1 cellular context compared by ENCODE assay signal in genomic region chr17:39934324-39934723, GRCh38.
TF ChIP-seq lines count a peak whose summit lies in the region.

No MANE protein-coding gene starts in this region.

TF ChIP-seq in HepG2, 621 proteins besides CTCF, POLR2A, EP300 and RAD21 (continued from another document):
- TF ChIP-seq FOXO4 (CRISPR knock-in tag; conservative IDR thresholded peaks at IDR 0.05) (0 out of 2 replicates have a peak, but pooled peaks have one; percentile 50), ZNF317 (CRISPR knock-in tag; IDR thresholded peaks at IDR 0.05) (no peak), TFE3 (CRISPR knock-in tag; IDR thresholded peaks at IDR 0.05) (no peak), NRL (CRISPR knock-in tag; IDR thresholded peaks at IDR 0.05; ENCODE audit: borderline replicate concordance) (no peak), ZNF496 (CRISPR knock-in tag; IDR thresholded peaks at IDR 0.05; ENCODE audit: insufficient replicate concordance) (no peak), MNT (IDR thresholded peaks at IDR 0.05) (no peak), ZNF598 (CRISPR knock-in tag; IDR thresholded peaks at IDR 0.05; ENCODE audit: borderline replicate concordance) (no peak), ZNF451 (CRISPR knock-in tag; IDR thresholded peaks at IDR 0.05) (no peak), ZSCAN31 (CRISPR knock-in tag; IDR thresholded peaks at IDR 0.05; ENCODE audit: low read depth) (peak; percentile 17; the same call in 1 of the 2 replicates), FOXA3 (CRISPR knock-in tag; IDR thresholded peaks at IDR 0.05) (peak; percentile 18; the same call in 1 of the 2 replicates), ZNF232 (CRISPR knock-in tag; IDR thresholded peaks at IDR 0.05; ENCODE audit: borderline replicate concordance) (no peak), REPIN1 (CRISPR knock-in tag; IDR thresholded peaks at IDR 0.05; ENCODE audit: borderline replicate concordance, low read depth) (peak; percentile 98), ZNF749 (CRISPR knock-in tag; IDR thresholded peaks at IDR 0.05; ENCODE audit: borderline replicate concordance) (no peak), TRAFD1 (CRISPR knock-in tag; IDR thresholded peaks at IDR 0.05; ENCODE audit: borderline replicate concordance) (no peak), CREM (IDR thresholded peaks at IDR 0.05) (no peak), CREM (CRISPR knock-in tag; IDR thresholded peaks at IDR 0.05) (no peak), CENPX (CRISPR knock-in tag; IDR thresholded peaks at IDR 0.05) (no peak), HDAC1 (CRISPR knock-in tag; IDR thresholded peaks at IDR 0.05) (no peak), FOXP4 (CRISPR knock-in tag; IDR thresholded peaks at IDR 0.05) (peak; percentile 60), CBX2 (IDR thresholded peaks at IDR 0.05; ENCODE audit: low read depth, low read length) (no peak), CBX2 (CRISPR knock-in tag; IDR thresholded peaks at IDR 0.05; ENCODE audit: low read depth) (no peak), ZBTB14 (CRISPR knock-in tag; IDR thresholded peaks at IDR 0.05) (no peak), TBX2 (CRISPR knock-in tag; IDR thresholded peaks at IDR 0.05; ENCODE audit: borderline replicate concordance) (no peak), GPN1 (CRISPR knock-in tag; IDR thresholded peaks at IDR 0.05; ENCODE audit: borderline replicate concordance) (no peak), GFI1 (CRISPR knock-in tag; IDR thresholded peaks at IDR 0.05; ENCODE audit: borderline replicate concordance) (peak; percentile 47; the same call in 1 of the 2 replicates), ZNF225 (CRISPR knock-in tag; IDR thresholded peaks at IDR 0.05) (no peak), REL (CRISPR knock-in tag; conservative IDR thresholded peaks at IDR 0.05) (no peak)
